In the genomic region with DNA sequence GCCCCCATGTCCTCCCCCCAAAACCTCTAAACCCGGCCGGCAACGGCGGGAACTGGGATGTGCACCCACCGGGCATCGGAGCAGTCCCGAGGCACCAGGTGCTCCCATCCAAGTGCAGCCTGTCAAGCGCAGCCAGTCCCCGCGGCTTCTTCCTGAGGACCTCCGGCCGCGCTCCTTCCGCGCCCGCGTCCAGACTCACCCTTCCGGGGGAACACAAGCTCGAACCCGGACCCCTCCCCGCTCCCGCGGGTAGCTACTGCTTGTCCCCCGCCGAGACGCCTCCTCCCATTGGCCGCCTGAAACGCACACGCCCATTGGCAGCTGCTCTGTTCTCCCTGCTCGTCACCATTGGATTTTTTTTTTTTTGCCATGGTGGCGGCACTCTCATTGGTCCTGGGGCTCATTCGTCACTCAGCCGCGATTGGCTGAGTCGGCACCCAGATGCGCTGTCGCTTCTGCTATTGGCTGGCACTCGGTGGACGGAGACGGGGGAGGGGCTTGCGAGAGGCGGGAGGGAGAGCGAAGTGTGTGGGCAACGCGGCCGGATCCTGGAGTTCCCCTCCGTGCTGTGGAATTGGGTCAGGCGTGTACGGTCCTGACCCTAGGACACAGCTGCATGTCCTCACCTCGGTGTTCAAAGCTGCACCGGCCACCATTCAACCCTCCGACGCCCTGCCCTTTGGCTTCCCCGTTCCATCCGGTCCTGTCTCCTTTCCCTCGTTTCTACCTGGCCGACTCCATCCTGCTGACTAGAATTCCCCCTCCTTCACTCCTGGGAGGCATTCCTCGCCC, we compare ENCODE assay signal across 8 cellular contexts. TPM values are rescaled to one million over a fixed set of nuclear protein-coding genes. Genes with fewer than 3 reads are reported as not detected.
DNase-seq lines count a peak whose midpoint lies in the region; ATAC-seq and TF ChIP-seq lines count a peak whose summit lies in the region.

Gene TYK2, minus strand, starts transcription at position 262 of the 792 bp plus-strand sequence. CDS start 2,166 bp downstream, outside the sequence.

- peak; percentile 80 to 83 for DNase-seq in NCI-H187 (lab: John Stamatoyannopoulos, UW)
- peak; percentile 87 to 99 (median 93) for DNase-seq in T-helper 2 cell
- DNase-seq in left ventricle myocardium inferior, result peak; percentile 96
- DNase-seq in prostate gland (ENCODE audit: low spot score), result peak; percentile 97

- peaks cover 16% of the 10 kb centered on the region for H3K36me3 ChIP-seq in left ventricle myocardium inferior
- no peaks in the 10 kb centered on the region for H3K36me3 ChIP-seq in prostate gland
- H3K36me3 ChIP-seq in urinary bladder (ENCODE audit: insufficient read depth), result no peaks in the 10 kb centered on the region

- H3K27me3 ChIP-seq in left ventricle myocardium inferior (ENCODE audit: low read depth) (no peaks in the 10 kb centered on the region), prostate gland (replicated peaks; ENCODE audit: insufficient read depth) (no peaks in the 10 kb centered on the region)

- H3K4me1 ChIP-seq in left ventricle myocardium inferior (peaks cover 44% of the 10 kb centered on the region), prostate gland (replicated peaks) (no peaks in the 10 kb centered on the region), urinary bladder (ENCODE audit: insufficient read depth) (no peaks in the 10 kb centered on the region)

- intact Hi-C loops in left ventricle myocardium inferior (cut with micrococcal nuclease), result no loop called here
- intact Hi-C loops in prostate gland (cut with DNase I), result loop anchor here (2.0 kb wide), 1 partner anchor 48 kb away; the partner anchor contains the start of gene RAVER1

- TF ChIP-seq CTCF in left ventricle myocardium inferior (IDR thresholded peaks at IDR 0.05; ENCODE audit: borderline replicate concordance), result no peak
- peak in 1 of 4 experiments; percentile 13 for TF ChIP-seq CTCF in prostate gland (IDR thresholded peaks at IDR 0.05)

- H3K4me3 ChIP-seq in left ventricle myocardium inferior (peak within 1 kb of the TSS; percentile 89), prostate gland (peak within 1 kb of the TSS; percentile 84), urinary bladder (ENCODE audit: low read depth, low read length) (peak within 1 kb of the TSS; percentile 75)

- TF ChIP-seq POLR2A in prostate gland (IDR thresholded peaks at IDR 0.05), result peak; percentile 44

- ATAC-seq in GM18498 (IDR thresholded peaks at IDR 0.05; ENCODE audit: unreplicated experiment) (peak; percentile 96), HG02938 (IDR thresholded peaks at IDR 0.05; ENCODE audit: unreplicated experiment) (peak; percentile 84)

- H3K9me3 ChIP-seq in left ventricle myocardium inferior (replicated peaks) (no peaks in the 10 kb centered on the region), prostate gland (no peaks in the 10 kb centered on the region)

- H3K27ac ChIP-seq in angular gyrus (ENCODE audit: low read depth, low read length) (peak within 1 kb of the TSS; percentile 74), left ventricle myocardium inferior (replicated peaks) (peak within 1 kb of the TSS; percentile 86), prostate gland (peak within 1 kb of the TSS; percentile 76 to 79), urinary bladder (ENCODE audit: low read depth) (peak within 1 kb of the TSS; percentile 64)

- WGBS in prostate gland, result 1% methylated on average over 56 of the region's 58 CpGs
- under 1% methylated on average over 58 of the region's 58 CpGs for WGBS in urinary bladder

RNA-seq across cellular contexts. Expression of gene TYK2, which starts in this region (rescaled TPM):
- total RNA-seq in left ventricle myocardium inferior, result 55.1 TPM
- total RNA-seq in prostate gland, result 100 to 1,000 TPM in 1 of 2 donors, 10 to 100 TPM in 1; 90.8 to 161 TPM
- total RNA-seq in urinary bladder, result 55.5 TPM
- polyA plus RNA-seq in urinary bladder, result 72.1 TPM

Comparison
In these comparisons a context has a peak if more than half of its experiments do, and no peak if none do; other contexts are left out.
1. Peak in every context shown above with its lines: DNase-seq, ATAC-seq, H3K4me3 ChIP-seq and H3K27ac ChIP-seq.